ENCODE assay signal across 8 cellular contexts in genomic region chr17:18185832-18186231, GRCh38. TPM values are rescaled to one million over a fixed set of nuclear protein-coding genes. Genes with fewer than 3 reads are reported as not detected.
DNase-seq lines count a peak whose midpoint lies in the region; ATAC-seq and TF ChIP-seq lines count a peak whose summit lies in the region.

No MANE protein-coding gene starts in this region.

- peaks cover 11 to 67% of the 10 kb centered on the region in 2 donors for H3K4me1 ChIP-seq in muscle layer of duodenum (ENCODE audit: control insufficient read depth in 1 of 2, insufficient read depth in 2 of 2, low read length in 2 of 2)

- peak overlapping the region; percentile 90 for H3K4me3 ChIP-seq in AG10803 (ENCODE audit: low read length)
- H3K4me3 ChIP-seq in Jurkat, Clone E6-1 (ENCODE audit: low read length): peak overlapping the region; percentile 77; the same call in 1 of the 2 replicates
- H3K4me3 ChIP-seq in cardiac fibroblast (replicated peaks in 1 of 2; ENCODE audit: low read depth in 2 of 2, low read length in 2 of 2): peak overlapping the region; percentile 70 to 80
- peak overlapping the region; percentile 82 to 88 for H3K4me3 ChIP-seq in muscle layer of duodenum (ENCODE audit: low read depth in 1 of 2, low read length in 2 of 2)

- DNase-seq in AG10803 (ENCODE audit: low read depth): no peak
- no peak for DNase-seq in Jurkat, Clone E6-1 (ENCODE audit: low read depth, low spot score)
- DNase-seq in cardiac fibroblast (ENCODE audit: low read depth in 2 of 2): peak in 1 of 2 donors; percentile 54
- DNase-seq in D341Med (ENCODE audit: low spot score): no peak

- H3K36me3 ChIP-seq in muscle layer of duodenum (ENCODE audit: control insufficient read depth in 1 of 2, insufficient read depth in 2 of 2, low read length in 2 of 2): peaks cover 0 to 29% of the 10 kb centered on the region in 2 donors

- TF ChIP-seq CTCF in AG10803 (conservative IDR thresholded peaks at IDR 0.05; ENCODE audit: low read length) (no peak), cardiac fibroblast (IDR thresholded peaks at IDR 0.05; ENCODE audit: low read depth, low read length) (no peak)

- H3K27me3 ChIP-seq in muscle layer of duodenum (ENCODE audit: low read depth, low read length): no peaks in the 10 kb centered on the region

- H3K27ac ChIP-seq in muscle layer of duodenum (ENCODE audit: low read length): peak overlapping the region; percentile 54

- ATAC-seq in HG02610 (IDR thresholded peaks at IDR 0.05; ENCODE audit: unreplicated experiment) (no peak), GM21737 (IDR thresholded peaks at IDR 0.05; ENCODE audit: unreplicated experiment) (no peak), GM19351 (IDR thresholded peaks at IDR 0.05; ENCODE audit: unreplicated experiment) (no peak)

- H3K9me3 ChIP-seq in muscle layer of duodenum (ENCODE audit: control insufficient read depth in 1 of 2, low read length in 2 of 2): no peaks in the 10 kb centered on the region

RNA-seq across cellular contexts. Expression of gene ALKBH5, which starts 2.2 kb away (rescaled TPM):
- 37.7 TPM for polyA plus RNA-seq in Jurkat, Clone E6-1 (2012; ENCODE audit: insufficient read depth, insufficient read length)

RNA-seq across cellular contexts. Expression of gene LLGL1, which starts 39.6 kb away (rescaled TPM):
- polyA plus RNA-seq in Jurkat, Clone E6-1 (2012; ENCODE audit: insufficient read depth, insufficient read length): 22.6 TPM
